ENCODE assay signal across 20 cellular contexts in the genomic region with DNA sequence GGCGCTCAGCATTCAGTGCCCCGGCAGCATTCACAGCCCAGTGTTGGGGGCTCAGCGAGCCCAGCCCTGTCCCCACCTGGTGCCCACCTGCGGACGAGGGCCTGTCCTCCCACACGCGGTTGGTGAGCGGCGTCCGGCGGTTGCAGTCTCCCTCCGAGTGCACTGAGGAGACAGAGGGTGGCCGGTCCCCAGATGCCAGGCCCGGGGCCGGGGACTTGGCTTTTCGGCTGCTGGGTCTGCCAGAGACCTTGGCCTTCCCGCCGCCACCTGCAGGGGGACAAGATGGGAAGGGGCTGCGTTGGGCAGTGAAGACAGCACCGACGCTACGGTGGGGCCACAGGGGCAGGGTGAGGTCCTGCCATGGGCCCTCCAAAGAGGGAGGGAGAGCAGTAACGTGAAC. TPM values are rescaled to one million over a fixed set of nuclear protein-coding genes. Genes with fewer than 3 reads are reported as not detected.
"Had no signal": no experiment of that assay in that cellular context is flagged by ENCODE, and none has a peak within 500 bp of the region (broad histone marks: within the 10 kb centered on the region; RNA-seq: fewer than 3 reads in every experiment).

No MANE protein-coding gene starts in this region.

- ATAC-seq: activated CD8-positive, alpha-beta memory T cell treated with anti-CD3 and anti-CD28 coated beads, Interleukin-2, amount 10 ng/mL, durations not matched to agents 7 days and 5 days; body of pancreas; left colon had no signal

- H3K27me3 ChIP-seq: body of pancreas, esophagus muscularis mucosa, hepatocyte, right atrium auricular region had no signal

- H3K4me1 ChIP-seq: body of pancreas had no signal

- H3K4me3 Mint-ChIP-seq: activated B cell treated with CpG ODN at 0.5 μM for 24 hours; activated CD4-positive, alpha-beta memory T cell treated with anti-CD3 and anti-CD28 coated beads, Interleukin-2, amount 10 ng/mL, durations not matched to agents 7 days and 5 days; activated CD8-positive, alpha-beta memory T cell treated with anti-CD3 and anti-CD28 coated beads, Interleukin-2, amount 10 ng/mL, durations not matched to agents 7 days and 5 days; activated naive CD8-positive, alpha-beta T cell treated with anti-CD3 and anti-CD28 coated beads for 36 hours; central memory CD8-positive, alpha-beta T cell; nephron progenitor cell; T-helper 2 cell treated with Interferon-gamma antibody and Interleukin-4, amounts not matched to agents 5 μg/mL and 100 μg/mL, for 36 hours had no signal

- DNase-seq: activated B cell treated with CpG ODN at 0.5 μM for 24 hours; activated CD4-positive, alpha-beta memory T cell treated with anti-CD3 and anti-CD28 coated beads, Interleukin-2, amount 10 ng/mL, durations not matched to agents 7 days and 5 days; activated CD4-positive, alpha-beta T cell treated with anti-CD3 and anti-CD28 coated beads for 48 hours; activated CD8-positive, alpha-beta memory T cell treated with anti-CD3 and anti-CD28 coated beads, Interleukin-2, amount 10 ng/mL, durations not matched to agents 7 days and 5 days; activated naive CD4-positive, alpha-beta T cell; activated naive CD8-positive, alpha-beta T cell treated with anti-CD3 and anti-CD28 coated beads for 36 hours; amniotic stem cell; body of pancreas; left colon; nephron progenitor cell; occipital lobe; posterior cingulate gyrus; small intestine; stimulated activated CD4-positive, alpha-beta T cell treated with anti-CD3 and anti-CD28 coated beads, Interleukin-4, amount 100 ng/mL, for 1 hour had no signal

- H3K9me3 Mint-ChIP-seq: central memory CD8-positive, alpha-beta T cell had no signal

- H3K27me3 Mint-ChIP-seq: activated B cell treated with CpG ODN at 0.5 μM for 24 hours; activated CD4-positive, alpha-beta memory T cell treated with anti-CD3 and anti-CD28 coated beads, Interleukin-2, amount 10 ng/mL, durations not matched to agents 7 days and 5 days; activated CD8-positive, alpha-beta memory T cell treated with anti-CD3 and anti-CD28 coated beads, Interleukin-2, amount 10 ng/mL, durations not matched to agents 7 days and 5 days; activated naive CD8-positive, alpha-beta T cell treated with anti-CD3 and anti-CD28 coated beads for 36 hours; central memory CD8-positive, alpha-beta T cell had no signal

- H3K27ac ChIP-seq: body of pancreas, hepatocyte had no signal

- H3K4me1 Mint-ChIP-seq: activated B cell treated with CpG ODN at 0.5 μM for 24 hours; activated CD4-positive, alpha-beta memory T cell treated with anti-CD3 and anti-CD28 coated beads, Interleukin-2, amount 10 ng/mL, durations not matched to agents 7 days and 5 days; activated CD8-positive, alpha-beta memory T cell treated with anti-CD3 and anti-CD28 coated beads, Interleukin-2, amount 10 ng/mL, durations not matched to agents 7 days and 5 days; activated naive CD8-positive, alpha-beta T cell treated with anti-CD3 and anti-CD28 coated beads for 36 hours; central memory CD8-positive, alpha-beta T cell had no signal

- H3K4me3 ChIP-seq: body of pancreas, esophagus muscularis mucosa, hepatocyte, right atrium auricular region, thoracic aorta had no signal

- H3K27ac Mint-ChIP-seq: activated B cell treated with CpG ODN at 0.5 μM for 24 hours; activated CD4-positive, alpha-beta memory T cell treated with anti-CD3 and anti-CD28 coated beads, Interleukin-2, amount 10 ng/mL, durations not matched to agents 7 days and 5 days; activated CD8-positive, alpha-beta memory T cell treated with anti-CD3 and anti-CD28 coated beads, Interleukin-2, amount 10 ng/mL, durations not matched to agents 7 days and 5 days; activated naive CD8-positive, alpha-beta T cell treated with anti-CD3 and anti-CD28 coated beads for 36 hours; nephron progenitor cell; T-helper 2 cell treated with Interferon-gamma antibody and Interleukin-4, amounts not matched to agents 5 μg/mL and 100 μg/mL, for 36 hours had no signal

RNA-seq across cellular contexts. Expression of gene RFLNA, which starts 31.2 kb away (rescaled TPM):
- total RNA-seq: activated B cell treated with CpG ODN at 0.5 μM for 24 hours; activated CD4-positive, alpha-beta memory T cell treated with anti-CD3 and anti-CD28 coated beads, Interleukin-2, amount 10 ng/mL, durations not matched to agents 7 days and 5 days; activated CD8-positive, alpha-beta memory T cell treated with anti-CD3 and anti-CD28 coated beads, Interleukin-2, amount 10 ng/mL, durations not matched to agents 7 days and 5 days; activated naive CD8-positive, alpha-beta T cell treated with anti-CD3 and anti-CD28 coated beads for 36 hours had no signal
